15 cellular contexts compared by ENCODE assay signal in the genomic region with DNA sequence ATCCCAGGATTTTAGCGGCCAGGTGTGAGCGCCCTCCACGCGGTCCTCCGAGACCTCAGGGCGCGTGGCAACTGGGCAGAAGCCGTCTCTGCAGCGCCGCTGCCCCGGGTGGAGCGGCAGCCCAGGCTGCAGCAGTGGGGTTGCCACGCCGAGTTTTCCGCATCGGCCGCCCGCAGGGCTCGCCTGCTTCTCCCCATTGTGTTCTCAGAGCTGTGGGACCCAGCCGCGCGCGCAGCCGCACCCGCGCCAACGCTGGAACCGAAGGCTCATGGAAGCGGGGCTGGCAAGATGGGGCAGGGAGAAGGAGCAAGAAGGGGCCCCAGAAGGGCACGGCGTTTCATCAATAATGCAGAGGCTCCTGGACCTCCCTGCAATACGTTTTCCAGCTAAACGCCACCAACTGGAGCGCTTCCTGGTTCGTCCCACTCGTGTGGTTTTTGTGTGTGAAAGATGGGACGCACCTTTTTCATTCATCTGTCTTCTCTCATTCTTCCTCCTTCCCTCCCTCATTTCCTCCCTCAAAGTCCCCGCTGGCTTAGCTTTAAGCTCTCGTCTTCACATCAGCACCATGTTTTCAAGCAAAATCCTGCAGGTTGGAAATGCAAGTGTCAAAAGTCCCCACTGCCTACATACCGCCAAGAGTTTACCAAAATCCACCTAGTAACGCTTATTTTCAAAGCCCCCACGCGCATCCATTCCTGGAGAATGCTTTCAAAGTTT. TPM values are rescaled to one million over a fixed set of nuclear protein-coding genes. Genes with fewer than 3 reads are reported as not detected.
DNase-seq lines count a peak whose midpoint lies in the region; ATAC-seq, FAIRE-seq and TF ChIP-seq lines count a peak whose summit lies in the region.
"Had no signal": no experiment of that assay in that cellular context is flagged by ENCODE, and none has a peak within 500 bp of the region (broad histone marks: within the 10 kb centered on the region; RNA-seq: fewer than 3 reads in every experiment).

No MANE protein-coding gene starts in this region.

- H3K4me1 ChIP-seq in SJCRH30 (peaks cover 14% of the 10 kb centered on the region), Peyer's patch (no peaks in the 10 kb centered on the region), HepG2 (ENCODE audit: insufficient read depth, low read length) (no peaks in the 10 kb centered on the region)

- ATAC-seq in HepG2, result no peak
- no peak for ATAC-seq in left colon
- ATAC-seq in GM18520 (IDR thresholded peaks at IDR 0.05; ENCODE audit: unreplicated experiment), result no peak
- ATAC-seq: stimulated activated effector memory CD8-positive, alpha-beta T cell treated with anti-CD3 and anti-CD28 coated beads, Interleukin-12 subunit alpha, Interleukin-12 subunit beta, amount 100 ng/mL, for 72 hours had no signal

- H4K20me1 ChIP-seq in HepG2 (ENCODE audit: insufficient read depth, low read length), result no peaks in the 10 kb centered on the region

- no peaks in the 10 kb centered on the region for H3K79me2 ChIP-seq in HepG2 (ENCODE audit: insufficient read depth, low read length)

- H3K27me3 ChIP-seq in SJCRH30, result no peaks in the 10 kb centered on the region
- H3K27me3 ChIP-seq in Peyer's patch, result peaks cover 0 to 6% of the 10 kb centered on the region in 2 donors
- H3K27me3 ChIP-seq in HepG2 (ENCODE audit: control insufficient read depth in 1 of 2, insufficient read depth in 2 of 2, low read length in 2 of 2), result peaks cover 0 to 24% of the 10 kb centered on the region in 2 experiments; a peak in 2 of 5 replicates

- H3K4me3 Mint-ChIP-seq in neural crest cell, result no peak overlapping the region
- H3K4me3 Mint-ChIP-seq: activated B cell treated with CpG ODN at 0.5 μM for 24 hours; stimulated activated effector memory CD8-positive, alpha-beta T cell treated with anti-CD3 and anti-CD28 coated beads, Interleukin-12 subunit alpha, Interleukin-12 subunit beta, amount 100 ng/mL, for 72 hours had no signal

- H3K36me3 ChIP-seq in SJCRH30 (peaks cover 5% of the 10 kb centered on the region; the same call in 1 of the 2 replicates), Peyer's patch (no peaks in the 10 kb centered on the region), HepG2 (replicated peaks in 1 of 2; ENCODE audit: control insufficient read depth in 1 of 2, insufficient read depth in 2 of 2, low read length in 2 of 2) (no peaks in the 10 kb centered on the region)
- H3K36me3 ChIP-seq: neutrophil had no signal

- TF ChIP-seq POLR2A in Peyer's patch (IDR thresholded peaks at IDR 0.05) (no peak), HepG2 (IDR thresholded peaks at IDR 0.05; ENCODE audit: insufficient read depth in 1 of 2, low read depth in 2 of 2, low read length in 2 of 2) (no peak)

- TF ChIP-seq RAD21 in HepG2 (CRISPR knock-in tag; IDR thresholded peaks at IDR 0.05), result no peak

- TF ChIP-seq CTCF in neural crest cell (conservative IDR thresholded peaks at IDR 0.05) (no peak), Peyer's patch (IDR thresholded peaks at IDR 0.05) (no peak), HepG2 (CRISPR knock-in tag; IDR thresholded peaks at IDR 0.05) (no peak)

- intact Hi-C loops in HepG2 (cut with micrococcal nuclease; ENCODE audit: unreplicated experiment), result no loop called here
- intact Hi-C loops in left colon (cut with DNase I, micrococcal nuclease), result no loop called here

- H2AFZ ChIP-seq in HepG2 (ENCODE audit: low read length), result no peak overlapping the region

- H3K27ac Mint-ChIP-seq in neural crest cell (ENCODE audit: unreplicated experiment), result no peak overlapping the region
- H3K27ac Mint-ChIP-seq: activated B cell treated with CpG ODN at 0.5 μM for 24 hours; stimulated activated effector memory CD8-positive, alpha-beta T cell treated with anti-CD3 and anti-CD28 coated beads, Interleukin-12 subunit alpha, Interleukin-12 subunit beta, amount 100 ng/mL, for 72 hours had no signal

- H3K4me1 Mint-ChIP-seq in neural crest cell, result peaks cover 13% of the 10 kb centered on the region
- H3K4me1 Mint-ChIP-seq: activated B cell treated with CpG ODN at 0.5 μM for 24 hours; stimulated activated effector memory CD8-positive, alpha-beta T cell treated with anti-CD3 and anti-CD28 coated beads, Interleukin-12 subunit alpha, Interleukin-12 subunit beta, amount 100 ng/mL, for 72 hours had no signal

- POLR2A ChIA-PET in HepG2 (lab: Yijun Ruan, JAX), result no interaction called here

- peak overlapping the region; percentile 89 for H3K27ac ChIP-seq in SJCRH30
- H3K27ac ChIP-seq in Peyer's patch, result no peak overlapping the region
- H3K27ac ChIP-seq in HepG2 (ENCODE audit: extremely low read length, insufficient read depth, low read length), result no peak overlapping the region
- H3K27ac ChIP-seq: epithelial cell of prostate, neutrophil had no signal

- no peak for TF ChIP-seq EP300 in HepG2 (IDR thresholded peaks at IDR 0.05; ENCODE audit: low read depth in 2 of 2, low read length in 2 of 2)
- TF ChIP-seq EP300 in HepG2 (CRISPR knock-in tag; IDR thresholded peaks at IDR 0.05; ENCODE audit: borderline replicate concordance), result no peak

- peaks cover 52% of the 10 kb centered on the region for H3K27me3 Mint-ChIP-seq in neural crest cell (ENCODE audit: low read depth)

- CTCF ChIA-PET in HepG2 (lab: Yijun Ruan, JAX; ENCODE audit: low intra/inter-chr PET ratio, low total read pairs), result no interaction called here

- peak overlapping the region; percentile 67 for H3K4me3 ChIP-seq in SJCRH30
- peak overlapping the region in 1 of 4 donors; percentile 7 for H3K4me3 ChIP-seq in Peyer's patch
- H3K4me3 ChIP-seq in HepG2 (replicated peaks in 1 of 3; ENCODE audit: insufficient read depth in 1 of 3, low read depth in 2 of 3, low read length in 3 of 3), result no peak overlapping the region

- H3K9me3 Mint-ChIP-seq in neural crest cell, result no peaks in the 10 kb centered on the region

- no peak for FAIRE-seq in HepG2 (lab: Jason Lieb, UNC)
- FAIRE-seq: keratinocyte had no signal

- H3K36me3 Mint-ChIP-seq in neural crest cell (ENCODE audit: low read depth), result no peaks in the 10 kb centered on the region
- H3K36me3 Mint-ChIP-seq: stimulated activated effector memory CD8-positive, alpha-beta T cell treated with anti-CD3 and anti-CD28 coated beads, Interleukin-12 subunit alpha, Interleukin-12 subunit beta, amount 100 ng/mL, for 72 hours had no signal

- H3K9me3 ChIP-seq in SJCRH30 (replicated peaks), result 0 out of 2 replicates have a peak, but pooled peaks cover 1% of the 10 kb centered on the region
- no peaks in the 10 kb centered on the region for H3K9me3 ChIP-seq in Peyer's patch
- H3K9me3 ChIP-seq in HepG2 (ENCODE audit: low read length), result no peaks in the 10 kb centered on the region
- H3K9me3 ChIP-seq: neutrophil had no signal

- WGBS in HepG2 (ENCODE audit: low lambda C conversion rate), result 49% methylated on average over 16 of the region's 43 CpGs

- no peak overlapping the region for H3K9ac ChIP-seq in HepG2 (ENCODE audit: insufficient read depth, low read depth, low read length)

- in situ Hi-C loops in HepG2 (cut with HindIII; ENCODE audit: extremely low pct_ligation_motif_present, low pct_unique_long_range_greater_than_20kb), result no loop called here

- BruUV-seq in HepG2 (replicated peaks; lab: Mats Ljungman, UMichigan), result no TSS peak

- H3K4me2 ChIP-seq in HepG2 (ENCODE audit: low read depth, low read length), result no peak overlapping the region

- DNase-seq in D341Med (ENCODE audit: low spot score) (peak; percentile 62), SJCRH30 (peak; percentile 59 to 71), glomerular visceral epithelial cell (ENCODE audit: extremely low spot score) (peak; percentile 22), neural crest cell (ENCODE audit: low read depth, low spot score) (peak; percentile 19), Peyer's patch (no peak), HepG2 (ENCODE audit: low spot score) (no peak), left colon (no peak)
- DNase-seq: activated B cell treated with CpG ODN at 0.5 μM for 24 hours, EL, NCI-H526 had no signal

TF ChIP-seq in HepG2, 621 proteins besides CTCF, POLR2A, EP300 and RAD21:
- TF ChIP-seq FOXK2 (IDR thresholded peaks at IDR 0.05), result no peak
- no peak for TF ChIP-seq GATAD1 (CRISPR knock-in tag; IDR thresholded peaks at IDR 0.05)
- no peak for TF ChIP-seq SAFB2 (CRISPR knock-in tag; IDR thresholded peaks at IDR 0.05; ENCODE audit: borderline replicate concordance, low read depth)
- no peak for TF ChIP-seq THYN1 (CRISPR knock-in tag; IDR thresholded peaks at IDR 0.05; ENCODE audit: borderline replicate concordance, low read depth)
- no peak for TF ChIP-seq HOXA7 (CRISPR knock-in tag; IDR thresholded peaks at IDR 0.05)

RNA-seq across cellular contexts. Expression of a gene that starts 1.2 kb away (rescaled TPM):
- total RNA-seq in SJCRH30 (2014; rRNA removed; shearing (Covaris generic)), result 73.4 and 74.1 TPM in 2 replicates
- 83.5 and 88.7 TPM in 2 replicates for total RNA-seq in neural crest cell
- total RNA-seq in Peyer's patch, result 10 to 100 TPM in 3 of 4 donors, 1 to 10 TPM in 1; 9.5 to 41.3 (median 24.2) TPM
- 53.1 and 71.0 TPM in 2 replicates for total RNA-seq in HepG2 (2016; rRNA removed; fragmentation: Illumina TruSeq; extraction: Trizol)
- 8.0 and 8.5 TPM in 2 replicates for total RNA-seq in HepG2 (2016; cell fraction: cytosol; rRNA removed; fragmentation: Illumina TruSeq; extraction: Trizol; ENCODE audit: low read depth)
- 43.4 and 71.0 TPM in 2 replicates for total RNA-seq in HepG2 (2016; cell fraction: insoluble cytoplasmic fraction; rRNA removed; fragmentation: Illumina TruSeq; extraction: Trizol)
- total RNA-seq in HepG2 (2016; cell fraction: membrane; rRNA removed; fragmentation: Illumina TruSeq; extraction: Trizol), result 16.5 and 27.4 TPM in 2 replicates
- 107 and 122 TPM in 2 replicates for total RNA-seq in HepG2 (2016; cell fraction: nucleus; rRNA removed; fragmentation: Illumina TruSeq; extraction: Trizol)
- polyA plus RNA-seq in HepG2 (2011; rRNA removed), result 52.2 and 55.8 TPM in 2 replicates
- polyA plus RNA-seq in HepG2 (2011; cell fraction: cytosol; rRNA removed), result 35.5 and 43.2 TPM in 2 replicates
- 67.2 and 70.2 TPM in 2 replicates for polyA plus RNA-seq in HepG2 (2011; cell fraction: nucleus; rRNA removed)
- polyA plus RNA-seq in HepG2 (2012), result 100.0 and 115 TPM in 2 replicates
- 1.8 and 2.4 TPM in 2 replicates for polyA plus RNA-seq in HepG2 (2016; cell fraction: cytosol; fragmentation: Illumina TruSeq; extraction: Trizol; ENCODE audit: low read depth)
- polyA plus RNA-seq in HepG2 (2016; cell fraction: insoluble cytoplasmic fraction; fragmentation: Illumina TruSeq; extraction: Trizol; ENCODE audit: low read depth), result 34.9 and 47.0 TPM in 2 replicates
- 4.4 and 5.6 TPM in 2 replicates for polyA plus RNA-seq in HepG2 (2016; cell fraction: membrane; fragmentation: Illumina TruSeq; extraction: Trizol; ENCODE audit: low read depth)
- polyA plus RNA-seq in HepG2 (2016; cell fraction: nucleus; fragmentation: Illumina TruSeq; extraction: Trizol; ENCODE audit: insufficient read depth, low read depth), result 96.7 and 102 TPM in 2 replicates
- polyA minus RNA-seq in HepG2 (2011; rRNA and poly(A)+ RNA removed; ENCODE audit: low replicate concordance), result 40.2 and 121 TPM in 2 replicates
- 82.7 and 99.7 TPM in 2 replicates for polyA minus RNA-seq in HepG2 (2011; cell fraction: cytosol; rRNA and poly(A)+ RNA removed)
- 225 and 255 TPM in 2 replicates for polyA minus RNA-seq in HepG2 (2011; cell fraction: nucleus; rRNA and poly(A)+ RNA removed)
- 1 to 10 TPM; 3.0 to 9.7 TPM for total RNA-seq in left colon

Comparison
In these comparisons a context has a peak if more than half of its experiments do, and no peak if none do; other contexts are left out.
1. DNase-seq: peak in D341Med (single experiment), SJCRH30 (2 of 2), glomerular visceral epithelial cell (single experiment) and neural crest cell (single experiment); none in Peyer's patch (0 of 3), HepG2 (single experiment) and left colon (0 of 2).